17 cellular contexts compared by ENCODE assay signal in the genomic region with DNA sequence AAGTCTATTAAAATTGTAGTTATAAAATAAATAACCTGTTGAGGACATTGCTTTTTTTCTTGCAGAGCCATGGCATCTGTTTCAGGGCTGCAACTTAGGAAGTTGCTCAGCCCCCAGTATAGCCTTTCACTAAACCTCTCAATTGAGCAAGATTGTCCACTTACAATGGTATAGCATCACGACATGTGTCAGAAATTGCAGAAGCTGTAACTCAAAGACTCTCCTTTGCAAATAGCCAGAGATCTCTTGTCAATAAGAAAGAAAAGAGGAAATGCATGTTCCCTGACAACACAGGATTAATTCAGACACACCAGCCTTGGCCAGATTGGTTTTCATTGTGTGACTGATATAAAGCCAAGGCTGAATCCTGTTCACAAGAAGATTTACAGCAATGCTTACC.
"Had no signal": no experiment of that assay in that cellular context is flagged by ENCODE, and none has a peak within 500 bp of the region (broad histone marks: within the 10 kb centered on the region; RNA-seq: fewer than 3 reads in every experiment).

No MANE protein-coding gene starts in this region.

- H3K36me3 ChIP-seq: ascending aorta, breast epithelium, thoracic aorta had no signal

- DNase-seq: activated CD4-positive, alpha-beta memory T cell treated with anti-CD3 and anti-CD28 coated beads, Interleukin-2, amount 10 ng/mL, durations not matched to agents 7 days and 5 days; activated CD4-positive, alpha-beta T cell treated with anti-CD3 and anti-CD28 coated beads for 36 hours; activated naive CD4-positive, alpha-beta T cell treated with anti-CD3 and anti-CD28 coated beads, Interleukin-2, amount 10 ng/mL, durations not matched to agents 7 days and 5 days; activated T-cell treated with anti-CD3 and anti-CD28 coated beads, Interleukin-2, amount 50 U/mL, for 24 hours; effector memory CD4-positive, alpha-beta T cell; foreskin melanocyte; kidney glomerular epithelial cell; mesendoderm; nucleus accumbens; posterior cingulate gyrus; retina; stimulated activated CD4-positive, alpha-beta T cell treated with anti-CD3 and anti-CD28 coated beads, Interleukin-12 subunit alpha, Interleukin-12 subunit beta, amount 100 ng/mL, for 4 hours; stimulated activated CD4-positive, alpha-beta T cell treated with anti-CD3 and anti-CD28 coated beads, Interleukin-2, amount 100 ng/mL, for 24 hours had no signal

- H3K4me1 ChIP-seq: ascending aorta, breast epithelium had no signal

- FAIRE-seq: urothelium cell line had no signal

- H3K27me3 ChIP-seq: ascending aorta, breast epithelium had no signal

- H3K4me3 ChIP-seq: ascending aorta, breast epithelium, thoracic aorta had no signal

- H3K27ac ChIP-seq: ascending aorta, breast epithelium, thoracic aorta had no signal
